ENCODE assay signal across 1 cellular context in the genomic region with DNA sequence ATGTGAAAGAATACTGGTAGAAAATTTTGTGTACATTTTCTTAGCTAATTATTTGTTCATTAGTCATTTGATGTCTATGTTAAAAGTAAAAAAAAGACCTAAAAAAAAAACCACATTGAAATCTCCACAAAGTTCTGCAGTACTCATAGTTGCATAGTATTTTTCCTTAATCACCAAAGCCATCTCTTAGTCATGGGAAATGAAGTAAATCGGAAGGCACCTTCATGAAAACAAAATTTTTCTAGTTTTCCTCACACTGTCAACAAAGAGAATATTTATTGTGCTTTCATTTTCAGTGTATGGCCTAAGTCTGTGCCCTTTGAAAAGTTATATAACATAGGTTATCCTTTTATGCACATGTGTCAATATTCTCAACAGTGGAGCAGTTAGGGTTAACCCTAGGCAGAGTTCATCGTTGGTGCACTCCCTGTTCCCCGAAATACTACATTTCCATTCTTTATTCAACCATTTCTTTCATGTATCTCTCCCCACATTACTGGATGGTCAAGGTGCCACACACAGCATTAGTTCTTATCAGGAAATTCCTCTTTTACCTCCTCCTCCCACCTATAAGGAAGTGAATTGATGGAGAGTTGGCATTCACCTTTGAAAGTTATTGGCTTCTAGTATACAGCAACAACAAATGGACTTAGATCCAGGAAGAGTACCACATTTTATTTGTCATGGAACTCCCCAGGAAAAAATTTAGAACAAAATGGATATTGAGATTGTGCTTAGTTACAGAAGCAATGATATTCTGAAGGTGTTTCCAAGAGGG.
TF ChIP-seq lines count a peak whose summit lies in the region.

No MANE protein-coding gene starts in this region.

TF ChIP-seq in endothelial cell of umbilical vein, 7 proteins besides CTCF, POLR2A, EP300 and RAD21 (continued from another document):
- TF ChIP-seq MYC (IDR thresholded peaks at IDR 0.05; ENCODE audit: low read depth, low read length), result no peak
- TF ChIP-seq, protein P1, sequence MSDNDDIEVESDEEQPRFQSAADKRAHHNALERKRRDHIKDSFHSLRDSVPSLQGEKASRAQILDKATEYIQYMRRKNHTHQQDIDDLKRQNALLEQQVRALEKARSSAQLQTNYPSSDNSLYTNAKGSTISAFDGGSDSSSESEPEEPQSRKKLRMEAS (IDR thresholded peaks at IDR 0.05; ENCODE audit: insufficient read depth, insufficient read length), result no peak
- peak; percentile 63 for TF ChIP-seq FOS (IDR thresholded peaks at IDR 0.05; ENCODE audit: borderline replicate concordance, insufficient read depth, low read length)
